9 cellular contexts compared by ENCODE assay signal in the genomic region with DNA sequence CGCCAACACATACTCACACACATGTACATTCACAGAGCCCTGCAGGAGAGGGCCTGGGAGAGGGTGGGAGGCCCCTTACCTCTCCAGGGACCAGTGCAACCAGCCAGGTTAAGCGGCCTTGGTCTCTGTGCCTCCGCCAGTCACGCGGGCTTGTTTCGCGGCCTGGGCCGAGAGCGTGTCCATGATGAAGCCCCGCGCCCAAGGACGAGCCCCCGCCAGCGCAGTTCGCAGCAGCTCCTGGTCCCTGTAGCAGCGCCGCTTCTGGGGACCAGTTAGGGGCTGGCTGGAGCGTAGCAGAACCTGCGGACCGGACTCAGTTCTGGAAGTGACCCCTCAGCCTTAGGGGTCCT. TPM values are rescaled to one million over a fixed set of nuclear protein-coding genes. Genes with fewer than 3 reads are reported as not detected.
DNase-seq lines count a peak whose midpoint lies in the region; ATAC-seq and TF ChIP-seq lines count a peak whose summit lies in the region.
"Had no signal": no experiment of that assay in that cellular context is flagged by ENCODE, and none has a peak within 500 bp of the region (broad histone marks: within the 10 kb centered on the region; RNA-seq: fewer than 3 reads in every experiment).

No MANE protein-coding gene starts in this region.

- no peak for TF ChIP-seq POLR2A in body of pancreas (IDR thresholded peaks at IDR 0.05)

- H3K9me3 ChIP-seq in cardiac muscle cell (ENCODE audit: low read depth) (no peaks in the 10 kb centered on the region), body of pancreas (no peaks in the 10 kb centered on the region), lung (ENCODE audit: control insufficient read depth in 2 of 2, insufficient read depth in 1 of 2, low read length in 1 of 2) (no peaks in the 10 kb centered on the region)

- peaks cover 10% of the 10 kb centered on the region for H3K4me1 ChIP-seq in cardiac muscle cell (ENCODE audit: low read depth)
- peaks cover 46% of the 10 kb centered on the region for H3K4me1 ChIP-seq in body of pancreas
- peaks cover 2 to 3% of the 10 kb centered on the region in 2 donors for H3K4me1 ChIP-seq in lung (ENCODE audit: control insufficient read depth in 2 of 2, insufficient read depth in 2 of 2, low read length in 2 of 2)

- ATAC-seq in body of pancreas = peak; percentile 4
- ATAC-seq in lung (ENCODE audit: insufficient read depth, low FRiP score) = no peak
- no peak for ATAC-seq in GM21723 (IDR thresholded peaks at IDR 0.05; ENCODE audit: unreplicated experiment)
- ATAC-seq in HG02970 (IDR thresholded peaks at IDR 0.05; ENCODE audit: low FRiP score, unreplicated experiment) = no peak

- intact Hi-C loops in cardiac septum (cut with DNase I) (loop anchor here (2.0 kb wide), 1 partner anchor 17 kb away; a partner anchor contains a TSS), body of pancreas (cut with DNase I) (loop anchor here (10.0 kb wide), 1 partner anchor 55 kb away; a partner anchor contains a TSS)

- H3K27me3 ChIP-seq in cardiac muscle cell (no peaks in the 10 kb centered on the region), body of pancreas (no peaks in the 10 kb centered on the region), lung (ENCODE audit: control insufficient read depth, insufficient read depth) (no peaks in the 10 kb centered on the region)

- no peaks in the 10 kb centered on the region for H3K36me3 ChIP-seq in cardiac muscle cell
- no peaks in the 10 kb centered on the region for H3K36me3 ChIP-seq in body of pancreas (replicated peaks in 1 of 2; ENCODE audit: insufficient read depth in 1 of 2, low read depth in 2 of 2)
- H3K36me3 ChIP-seq in lung (ENCODE audit: control insufficient read depth in 2 of 2, insufficient read depth in 2 of 2, low read length in 2 of 2) = peaks cover 0 to 3% of the 10 kb centered on the region in 2 donors

- 19 to 20% methylated on average over 2 to 20 of the region's 20 CpGs for WGBS in body of pancreas, 2 donors
- 66 to 85% methylated on average over 20 of the region's 20 CpGs for WGBS in lung, 2 donors

- H3K4me3 ChIP-seq in cardiac muscle cell = peak overlapping the region; percentile 42
- H3K4me3 ChIP-seq in body of pancreas = peak overlapping the region in 1 of 2 donors; percentile 75
- H3K4me3 ChIP-seq in lung = no peak overlapping the region

- H3K27ac ChIP-seq in cardiac muscle cell (peak overlapping the region; percentile 59), body of pancreas (peak overlapping the region; percentile 83 to 95 (median 90)), lung (ENCODE audit: low read depth in 1 of 2, low read length in 1 of 2) (peak overlapping the region; percentile 71 to 75)

- no peak for TF ChIP-seq CTCF in cardiac muscle cell (IDR thresholded peaks at IDR 0.05; ENCODE audit: low read depth, low read length)
- no peak for TF ChIP-seq CTCF in body of pancreas (IDR thresholded peaks at IDR 0.05)
- no peak for TF ChIP-seq CTCF in lung (IDR thresholded peaks at IDR 0.05; ENCODE audit: control extremely low read depth, extremely low read depth)

- DNase-seq in cardiac muscle cell (ENCODE audit: low read depth in 1 of 2, low spot score in 1 of 2) = peak in 1 of 2 donors; percentile 49
- no peak for DNase-seq in cardiac septum (ENCODE audit: low spot score)
- DNase-seq in body of pancreas = peak; percentile 28 to 55 (median 41)
- DNase-seq in lung (ENCODE audit: low spot score) = no peak
- DNase-seq in NCI-H1694 (lab: John Stamatoyannopoulos, UW) = no peak
- no peak for DNase-seq in GM19238 (ENCODE audit: insufficient read length, low spot score)

RNA-seq across cellular contexts. Expression of a gene that starts 7.3 kb away (rescaled TPM):
- total RNA-seq in cardiac muscle cell (1.4 and 2.1 TPM in 2 replicates), cardiac septum (5.4 TPM), body of pancreas (1 to 10 TPM in 1 of 2 donors, not detected in 1; 4.9 TPM), lung (1 to 10 TPM; 2.6 to 5.4 TPM)
- polyA plus RNA-seq in cardiac muscle cell (1.2 and 4.6 TPM in 2 replicates), lung (10 to 100 TPM in 1 of 2 donors, 1 to 10 TPM in 1; 5.9 to 30.5 TPM)

RNA-seq across cellular contexts. Expression of a gene that starts 11.3 kb away (rescaled TPM):
- total RNA-seq in cardiac muscle cell (0.18 TPM in 1 of 2 replicates, not detected in the other), cardiac septum (0.54 TPM), body of pancreas (1 to 10 TPM in 1 of 2 donors, not detected in 1; 1.6 TPM), lung (1 to 10 TPM; 3.5 to 8.9 TPM)
- polyA plus RNA-seq in cardiac muscle cell (0.16 TPM in 1 of 2 replicates, not detected in the other), lung (1 to 10 TPM; 2.4 to 5.0 TPM)

RNA-seq across cellular contexts. Expression of a gene that starts 17.6 kb away (rescaled TPM):
- total RNA-seq in cardiac muscle cell = 165 and 227 TPM in 2 replicates
- polyA plus RNA-seq in cardiac muscle cell = 239 and 243 TPM in 2 replicates
- total RNA-seq in cardiac septum = 91.5 TPM
- 10 to 100 TPM; 69.5 to 81.7 TPM for total RNA-seq in body of pancreas
- 100 to 1,000 TPM in 1 of 2 donors, 10 to 100 TPM in 1; 81.0 to 153 TPM for total RNA-seq in lung
- polyA plus RNA-seq in lung = 100 to 1,000 TPM; 218 to 255 TPM

RNA-seq across cellular contexts. Expression of a gene that starts 17.6 kb away (rescaled TPM):
- total RNA-seq in cardiac muscle cell (24.1 and 26.2 TPM in 2 replicates), cardiac septum (12.3 TPM), body of pancreas (10 to 100 TPM; 16.3 to 20.8 TPM), lung (10 to 100 TPM; 29.8 to 30.2 TPM)
- polyA plus RNA-seq in cardiac muscle cell (36.8 and 38.0 TPM in 2 replicates), lung (10 to 100 TPM; 17.1 to 17.5 TPM)

RNA-seq across cellular contexts. Expression of a gene that starts 30.9 kb away (rescaled TPM):
- total RNA-seq in cardiac muscle cell = not detected in 2 replicates
- 0.64 and 0.72 TPM in 2 replicates for polyA plus RNA-seq in cardiac muscle cell
- total RNA-seq in cardiac septum = not detected
- total RNA-seq in body of pancreas = not detected
- 1 to 10 TPM; 7.2 to 10.0 TPM for total RNA-seq in lung
- polyA plus RNA-seq in lung = 1 to 10 TPM; 3.5 to 4.3 TPM
- total RNA-seq: left cardiac atrium had no signal

Comparison
In these comparisons a context has a peak if more than half of its experiments do, and no peak if none do; other contexts are left out.
1. DNase-seq: peak in body of pancreas (4 of 4); none in cardiac septum (single experiment), lung (single experiment), NCI-H1694 (single experiment) and GM19238 (single experiment).
2. Peak in every context shown above with its lines, with median percentiles within 50 percentile points of each other: H3K27ac ChIP-seq.